Comparison of ENCODE assay signal across 19 cellular contexts in the genomic region with DNA sequence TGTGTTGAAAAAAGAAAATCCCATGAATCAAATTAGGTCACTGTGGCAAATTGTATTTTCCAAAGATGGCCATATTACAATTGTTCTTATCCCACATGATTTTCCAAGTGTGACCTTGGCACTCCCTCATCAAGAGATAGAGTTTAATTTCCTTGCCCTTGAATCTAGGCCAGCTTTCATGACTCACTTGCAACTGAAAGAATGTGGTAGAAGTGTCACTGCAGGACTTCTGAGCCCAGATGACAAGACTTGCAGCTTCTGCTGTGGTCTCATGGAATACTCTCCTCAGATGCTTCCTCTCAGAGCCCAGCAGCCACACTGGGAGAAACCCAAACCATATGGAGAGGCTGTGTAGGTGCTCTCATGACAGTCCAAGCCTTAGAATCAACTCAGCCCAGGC.
A peak's percentile ranks its signal among the peaks of the same experiment; 100 is the strongest.
DNase-seq lines count a peak whose midpoint lies in the region; ATAC-seq and TF ChIP-seq lines count a peak whose summit lies in the region.
"Had no signal": no experiment of that assay in that cellular context is flagged by ENCODE, and none has a peak within 500 bp of the region (broad histone marks: within the 10 kb centered on the region; RNA-seq: fewer than 3 reads in every experiment).

No MANE protein-coding gene starts in this region.

- H4K8ac ChIP-seq in mesendoderm (ENCODE audit: low read depth, low read length) = no peak overlapping the region

- peaks cover 0 to 2% of the 10 kb centered on the region in 2 donors for H3K9me3 Mint-ChIP-seq in activated T-cell treated with anti-CD3 and anti-CD28 coated beads, Interleukin-2, amount 50 U/mL, for 72 hours

- no peak for ATAC-seq in activated T-cell treated with anti-CD3 and anti-CD28 coated beads, Interleukin-2, amount 50 U/mL, for 72 hours (replicated peaks in 1 of 2)
- ATAC-seq in HG03135 (IDR thresholded peaks at IDR 0.05; ENCODE audit: unreplicated experiment) = no peak

- H2BK5ac ChIP-seq in mesendoderm (ENCODE audit: low read length) = no peak overlapping the region

- H3K27me3 Mint-ChIP-seq in activated T-cell treated with anti-CD3 and anti-CD28 coated beads, Interleukin-2, amount 50 U/mL, for 72 hours (ENCODE audit: low read depth) = no peaks in the 10 kb centered on the region
- H3K27me3 Mint-ChIP-seq: B cell had no signal

- no peak overlapping the region for H3K4ac ChIP-seq in mesendoderm (ENCODE audit: low read depth, low read length)

- no peak overlapping the region for H3K4me3 Mint-ChIP-seq in activated T-cell treated with anti-CD3 and anti-CD28 coated beads, Interleukin-2, amount 50 U/mL, for 72 hours
- H3K4me3 Mint-ChIP-seq: activated B cell treated with CpG ODN at 0.5 μM for 24 hours, B cell had no signal

- H3K27ac ChIP-seq in mesendoderm (ENCODE audit: low read depth, low read length) = no peak overlapping the region
- H3K27ac ChIP-seq: dorsolateral prefrontal cortex had no signal

- DNase-seq in Daoy (ENCODE audit: low read depth) = peak; percentile 18
- peak; percentile 30 for DNase-seq in M059J (ENCODE audit: low read depth)
- DNase-seq in choroid plexus epithelial cell (ENCODE audit: low read depth) = peak; percentile 11
- DNase-seq in mesendoderm = peak; percentile 17
- DNase-seq in activated T-cell treated with anti-CD3 and anti-CD28 coated beads, Interleukin-2, amount 50 U/mL, for 72 hours = no peak
- no peak for DNase-seq in ecto neural progenitor cell (ENCODE audit: low spot score)
- DNase-seq in dedifferentiated amniotic fluid mesenchymal stem cell (ENCODE audit: extremely low spot score) = no peak
- DNase-seq: activated B cell treated with CpG ODN at 0.5 μM for 24 hours; activated effector memory CD4-positive, alpha-beta T cell treated with Interleukin-2 at 50 U/mL for 16 hours; aorta; DMS 273 treated with DMSO at 0.1 percent for 48 hours; dorsolateral prefrontal cortex; NCI-H1694; NCI-H524; retina; RPMI8226; T-helper 1 cell had no signal

- no peaks in the 10 kb centered on the region for H3K79me2 ChIP-seq in mesendoderm (ENCODE audit: control insufficient read depth, insufficient read depth, low read length)

- H3K36me3 ChIP-seq in mesendoderm (ENCODE audit: control insufficient read depth, insufficient read depth, low read length) = no peaks in the 10 kb centered on the region

- no peak overlapping the region for H3K9ac ChIP-seq in mesendoderm (ENCODE audit: low read length)

- H3K23ac ChIP-seq in mesendoderm (ENCODE audit: low read length) = no peak overlapping the region

- no peak overlapping the region for H4K5ac ChIP-seq in mesendoderm (ENCODE audit: low read length)

- no peak overlapping the region for H3K27ac Mint-ChIP-seq in activated T-cell treated with anti-CD3 and anti-CD28 coated beads, Interleukin-2, amount 50 U/mL, for 72 hours
- H3K27ac Mint-ChIP-seq: activated B cell treated with CpG ODN at 0.5 μM for 24 hours, B cell had no signal

- H3K36me3 Mint-ChIP-seq in activated T-cell treated with anti-CD3 and anti-CD28 coated beads, Interleukin-2, amount 50 U/mL, for 72 hours (ENCODE audit: insufficient read depth in 2 of 2) = no peaks in the 10 kb centered on the region

- H3K79me1 ChIP-seq in mesendoderm (ENCODE audit: low read length) = no peaks in the 10 kb centered on the region

- H3K27me3 ChIP-seq in mesendoderm (ENCODE audit: insufficient read depth, low read length, poor library complexity) = no peaks in the 10 kb centered on the region
- H3K27me3 ChIP-seq: dorsolateral prefrontal cortex had no signal

- H2AK5ac ChIP-seq in mesendoderm (ENCODE audit: low read length) = no peak overlapping the region

- no peaks in the 10 kb centered on the region for H3K4me1 Mint-ChIP-seq in activated T-cell treated with anti-CD3 and anti-CD28 coated beads, Interleukin-2, amount 50 U/mL, for 72 hours (ENCODE audit: low read depth)
- H3K4me1 Mint-ChIP-seq: activated B cell treated with CpG ODN at 0.5 μM for 24 hours, B cell had no signal

- H2BK120ac ChIP-seq in mesendoderm (ENCODE audit: low read depth, low read length) = no peak overlapping the region

- H3K18ac ChIP-seq in mesendoderm (ENCODE audit: low read length) = no peak overlapping the region

- no peak overlapping the region for H3K4me2 ChIP-seq in mesendoderm (ENCODE audit: low read length)

- H3K56ac ChIP-seq in mesendoderm (ENCODE audit: low read length) = no peak overlapping the region

- no peak overlapping the region for H2BK15ac ChIP-seq in mesendoderm (replicated peaks; ENCODE audit: low read depth)

- H3K4me3 ChIP-seq in choroid plexus epithelial cell (ENCODE audit: low read depth, low read length) = no peak overlapping the region
- H3K4me3 ChIP-seq in mesendoderm (ENCODE audit: low read length) = no peak overlapping the region
- H3K4me3 ChIP-seq: dorsolateral prefrontal cortex had no signal

- TF ChIP-seq CTCF in choroid plexus epithelial cell (conservative IDR thresholded peaks at IDR 0.05; ENCODE audit: low read depth, low read length) = no peak

- H3K4me1 ChIP-seq in mesendoderm (ENCODE audit: control insufficient read depth, low read depth, low read length) = no peaks in the 10 kb centered on the region

Comparison
In these comparisons a context has a peak if more than half of its experiments do, and no peak if none do; other contexts are left out.
1. DNase-seq: peak in Daoy (single experiment), M059J (single experiment), choroid plexus epithelial cell (single experiment) and mesendoderm (single experiment); none in activated T-cell treated with anti-CD3 and anti-CD28 coated beads, Interleukin-2, amount 50 U/mL, for 72 hours (0 of 2), ecto neural progenitor cell (single experiment) and dedifferentiated amniotic fluid mesenchymal stem cell (single experiment).